In the genomic region with DNA sequence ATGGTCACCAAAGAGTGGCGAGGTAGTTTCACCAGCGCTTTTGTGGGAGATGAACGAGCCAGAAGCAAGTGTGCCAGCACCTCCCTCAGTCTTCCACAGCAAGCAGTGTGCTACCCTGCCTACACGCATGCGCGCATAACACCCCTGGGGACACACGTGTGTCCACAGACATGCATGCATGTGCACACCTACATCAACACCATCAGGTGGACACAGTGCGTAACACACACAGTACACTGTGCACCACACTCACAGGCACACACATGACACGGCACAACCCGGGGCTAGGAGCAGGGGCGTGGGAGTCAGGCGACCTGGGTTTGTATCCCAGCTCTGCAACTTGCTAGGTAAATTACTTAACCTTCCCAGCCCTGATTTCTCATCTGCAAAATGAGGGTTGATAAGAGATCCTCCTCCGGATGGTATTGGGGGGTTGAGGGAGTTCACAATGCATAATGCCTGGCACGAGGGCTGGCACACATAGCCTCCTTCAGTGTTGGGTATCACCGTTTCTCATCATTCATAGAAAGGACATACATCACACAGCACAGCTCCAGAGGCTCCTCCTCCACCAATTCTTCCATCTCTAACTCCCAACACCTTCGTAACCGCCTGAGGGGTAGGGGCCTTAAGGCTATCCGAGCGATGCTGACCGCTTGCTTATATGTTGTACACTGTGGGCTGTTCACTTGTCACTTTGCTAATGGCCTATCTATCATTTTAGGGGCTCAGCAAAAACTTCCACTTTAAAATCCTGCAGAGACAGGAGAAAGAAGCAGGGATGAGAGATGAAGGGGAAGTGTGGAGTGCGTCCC, we compare ENCODE assay signal across 29 cellular contexts.
A peak's percentile ranks its signal among the peaks of the same experiment; 100 is the strongest.
DNase-seq lines count a peak whose midpoint lies in the region; ATAC-seq, FAIRE-seq and TF ChIP-seq lines count a peak whose summit lies in the region.
"Had no signal": no experiment of that assay in that cellular context is flagged by ENCODE, and none has a peak within 500 bp of the region (broad histone marks: within the 10 kb centered on the region; RNA-seq: fewer than 3 reads in every experiment).

No MANE protein-coding gene starts in this region.

- H3K27me3 ChIP-seq in heart right ventricle = no peaks in the 10 kb centered on the region
- no peaks in the 10 kb centered on the region for H3K27me3 ChIP-seq in bronchial epithelial cell (ENCODE audit: control insufficient read depth, insufficient read depth, low read length)
- H3K27me3 ChIP-seq: upper lobe of right lung had no signal

- H3K4me3 ChIP-seq in heart right ventricle (no peak overlapping the region), bronchial epithelial cell (ENCODE audit: low read depth, low read length) (no peak overlapping the region)
- H3K4me3 ChIP-seq: GM23248, lower lobe of right lung, upper lobe of right lung had no signal

- WGBS in heart right ventricle, 2 donors = 83 to 91% methylated on average over 21 of the region's 21 CpGs

- H3K4me1 ChIP-seq in heart right ventricle = peaks cover 9 to 61% (median 47%) of the 10 kb centered on the region in 9 donors

- H3K9me3 Mint-ChIP-seq in nephron progenitor cell = no peaks in the 10 kb centered on the region
- H3K9me3 Mint-ChIP-seq: activated B cell treated with CpG ODN at 0.5 μM for 24 hours; activated T-cell treated with anti-CD3 and anti-CD28 coated beads, Interleukin-2, amount 50 U/mL, for 4 hours had no signal

- peak overlapping the region in 8 of 10 donors; percentile 65 to 91 (median 82) for H3K27ac ChIP-seq in heart right ventricle
- H3K27ac ChIP-seq: C4-2B, GM23248, lower lobe of right lung, upper lobe of right lung had no signal

- H3K9me3 ChIP-seq in heart right ventricle = no peaks in the 10 kb centered on the region
- H3K9me3 ChIP-seq: lower lobe of right lung, upper lobe of right lung had no signal

- H3K27me3 Mint-ChIP-seq in nephron progenitor cell (ENCODE audit: low read depth, poor library complexity) = peaks cover 14% of the 10 kb centered on the region

- ATAC-seq in heart right ventricle (no peak), Right ventricle myocardium superior (ENCODE audit: poor library complexity) (no peak), HG02678 (IDR thresholded peaks at IDR 0.05; ENCODE audit: unreplicated experiment) (no peak), HG02970 (IDR thresholded peaks at IDR 0.05; ENCODE audit: low FRiP score, unreplicated experiment) (no peak)
- ATAC-seq: activated T-cell treated with anti-CD3 and anti-CD28 coated beads, Interleukin-2, amount 50 U/mL, for 4 hours; HepG2; lower lobe of right lung had no signal

- DNase-seq in heart right ventricle (no peak), Right ventricle myocardium superior (no peak), bronchial epithelial cell (ENCODE audit: low read depth) (no peak), nephron progenitor cell (no peak), ureter (ENCODE audit: low spot score) (peak; percentile 31)
- DNase-seq in stimulated activated CD4-positive, alpha-beta T cell treated with anti-CD3 and anti-CD28 coated beads, Interleukin-1b, Interleukin-23, amount 100 ng/mL, for 48 hours = no peak
- DNase-seq: activated B cell treated with CpG ODN at 0.5 μM for 24 hours; activated CD4-positive, alpha-beta T cell treated with anti-CD3 and anti-CD28 coated beads, Interleukin-2, amount 50 U/mL, for 4 hours; activated naive CD4-positive, alpha-beta T cell treated with Interleukin-2 at 50 U/mL for 16 hours; activated T-cell treated with anti-CD3 and anti-CD28 coated beads, Interleukin-2, amount 50 U/mL, for 4 hours; aorta; central memory CD4-positive, alpha-beta T cell; EL; foreskin fibroblast; GM23248; hypothalamus; lower lobe of right lung; NCI-H1105 treated with DMSO at 0.1 percent for 48 hours; NCI-H510A treated with DMSO at 0.1 percent for 48 hours; occipital lobe; retina; RPMI8226; stimulated activated CD4-positive, alpha-beta T cell treated with anti-CD3 and anti-CD28 coated beads, Interleukin-12 subunit alpha, Interleukin-12 subunit beta, amount 100 ng/mL, for 4 hours; T-helper 9 cell; upper lobe of right lung had no signal

- intact Hi-C loops in heart right ventricle (cut with DNase I) = no loop called here
- intact Hi-C loops in Right ventricle myocardium superior (cut with DNase I) = no loop called here

- no peak overlapping the region for H3K4me3 Mint-ChIP-seq in nephron progenitor cell
- H3K4me3 Mint-ChIP-seq: activated B cell treated with CpG ODN at 0.5 μM for 24 hours; activated T-cell treated with anti-CD3 and anti-CD28 coated beads, Interleukin-2, amount 50 U/mL, for 4 hours had no signal

- FAIRE-seq in bronchial epithelial cell (lab: Jason Lieb, UNC) = peak; percentile 92
- FAIRE-seq: HepG2 had no signal

- H3K4me1 Mint-ChIP-seq in nephron progenitor cell = peaks cover 52% of the 10 kb centered on the region

- no peak for TF ChIP-seq CTCF in heart right ventricle (IDR thresholded peaks at IDR 0.05)
- TF ChIP-seq CTCF in bronchial epithelial cell (IDR thresholded peaks at IDR 0.05; ENCODE audit: insufficient read depth, low read length, severe bottlenecking) = no peak
- TF ChIP-seq CTCF in nephron progenitor cell (IDR thresholded peaks at IDR 0.05) = no peak

- H3K27ac Mint-ChIP-seq in nephron progenitor cell = peak overlapping the region; percentile 65
- H3K27ac Mint-ChIP-seq: activated B cell treated with CpG ODN at 0.5 μM for 24 hours had no signal

- no peaks in the 10 kb centered on the region for H3K36me3 Mint-ChIP-seq in nephron progenitor cell (ENCODE audit: low read depth)

- H3K36me3 ChIP-seq in heart right ventricle = no peaks in the 10 kb centered on the region
- no peaks in the 10 kb centered on the region for H3K36me3 ChIP-seq in bronchial epithelial cell (ENCODE audit: control insufficient read depth, insufficient read depth, low read length)
- H3K36me3 ChIP-seq: lower lobe of right lung, upper lobe of right lung had no signal
